In the genomic region with DNA sequence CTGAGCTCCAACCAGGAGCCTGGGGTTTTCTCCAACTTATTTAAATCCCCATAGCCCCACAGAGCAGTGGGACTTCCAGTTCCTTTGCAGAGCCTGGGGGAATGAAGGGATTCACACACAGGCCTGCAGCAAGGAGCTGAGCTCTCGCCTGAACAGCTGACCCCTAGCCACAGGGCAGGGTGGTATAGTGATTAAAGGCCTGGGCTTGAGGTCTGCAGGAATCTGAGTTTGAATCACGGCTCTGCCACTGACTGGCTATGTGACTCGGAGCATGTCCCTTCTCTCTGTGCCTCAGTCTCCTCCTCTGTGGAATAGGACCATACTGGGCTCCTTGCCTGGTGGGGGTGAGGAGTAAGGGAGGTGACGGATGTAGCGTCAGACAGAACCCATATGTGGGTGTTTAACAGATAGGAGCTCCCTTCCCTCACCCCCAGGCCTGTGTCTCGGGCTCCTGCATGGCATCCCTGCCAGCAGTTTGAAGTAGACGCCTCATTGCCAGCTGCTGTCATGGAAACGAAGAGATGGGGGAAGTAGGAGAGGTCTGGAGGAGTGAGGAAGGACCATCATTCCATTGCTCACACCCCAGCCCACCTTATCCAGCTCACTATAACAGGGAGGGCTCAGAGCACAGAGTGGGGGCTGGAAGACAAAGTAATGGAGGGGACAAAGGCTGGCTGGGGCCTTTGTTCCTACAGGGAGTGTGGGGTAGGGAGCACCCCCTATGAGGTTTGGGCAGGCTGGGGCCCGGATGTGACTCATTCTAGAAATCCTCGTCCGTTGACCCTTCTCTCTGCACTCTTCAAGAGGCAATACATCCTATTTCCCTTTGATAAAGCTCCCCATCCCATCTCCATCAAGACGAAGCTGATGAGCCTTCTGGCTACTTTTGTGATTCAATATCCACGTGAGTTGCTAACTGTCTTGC, we compare ENCODE assay signal across 2 cellular contexts.
TF ChIP-seq lines count a peak whose summit lies in the region.

No MANE protein-coding gene starts in this region.

TF ChIP-seq in SK-N-SH treated with all-trans-retinoic acid at 6 μM for 48 hours, 23 proteins besides CTCF, POLR2A, EP300 and RAD21:
- no peak for TF ChIP-seq ZNF565 (CRISPR knock-in tag; conservative IDR thresholded peaks at IDR 0.05; ENCODE audit: low read depth)
- no peak for TF ChIP-seq CSDC2 (CRISPR knock-in tag; IDR thresholded peaks at IDR 0.05)
- TF ChIP-seq OSR1 (CRISPR knock-in tag; IDR thresholded peaks at IDR 0.05), result no peak
- TF ChIP-seq, protein P1, sequence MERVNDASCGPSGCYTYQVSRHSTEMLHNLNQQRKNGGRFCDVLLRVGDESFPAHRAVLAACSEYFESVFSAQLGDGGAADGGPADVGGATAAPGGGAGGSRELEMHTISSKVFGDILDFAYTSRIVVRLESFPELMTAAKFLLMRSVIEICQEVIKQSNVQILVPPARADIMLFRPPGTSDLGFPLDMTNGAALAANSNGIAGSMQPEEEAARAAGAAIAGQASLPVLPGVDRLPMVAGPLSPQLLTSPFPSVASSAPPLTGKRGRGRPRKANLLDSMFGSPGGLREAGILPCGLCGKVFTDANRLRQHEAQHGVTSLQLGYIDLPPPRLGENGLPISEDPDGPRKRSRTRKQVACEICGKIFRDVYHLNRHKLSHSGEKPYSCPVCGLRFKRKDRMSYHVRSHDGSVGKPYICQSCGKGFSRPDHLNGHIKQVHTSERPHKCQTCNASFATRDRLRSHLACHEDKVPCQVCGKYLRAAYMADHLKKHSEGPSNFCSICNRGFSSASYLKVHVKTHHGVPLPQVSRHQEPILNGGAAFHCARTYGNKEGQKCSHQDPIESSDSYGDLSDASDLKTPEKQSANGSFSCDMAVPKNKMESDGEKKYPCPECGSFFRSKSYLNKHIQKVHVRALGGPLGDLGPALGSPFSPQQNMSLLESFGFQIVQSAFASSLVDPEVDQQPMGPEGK (CRISPR knock-in tag; IDR thresholded peaks at IDR 0.05; ENCODE audit: borderline replicate concordance), result no peak
- no peak for TF ChIP-seq ZFP3 (CRISPR knock-in tag; IDR thresholded peaks at IDR 0.05)
- TF ChIP-seq TCF4 (CRISPR knock-in tag; IDR thresholded peaks at IDR 0.05; ENCODE audit: borderline replicate concordance), result no peak
- no peak for TF ChIP-seq TOX (CRISPR knock-in tag; IDR thresholded peaks at IDR 0.05; ENCODE audit: borderline replicate concordance)
- TF ChIP-seq BACH2 (CRISPR knock-in tag; IDR thresholded peaks at IDR 0.05; ENCODE audit: borderline replicate concordance), result no peak
- TF ChIP-seq, protein P2, sequence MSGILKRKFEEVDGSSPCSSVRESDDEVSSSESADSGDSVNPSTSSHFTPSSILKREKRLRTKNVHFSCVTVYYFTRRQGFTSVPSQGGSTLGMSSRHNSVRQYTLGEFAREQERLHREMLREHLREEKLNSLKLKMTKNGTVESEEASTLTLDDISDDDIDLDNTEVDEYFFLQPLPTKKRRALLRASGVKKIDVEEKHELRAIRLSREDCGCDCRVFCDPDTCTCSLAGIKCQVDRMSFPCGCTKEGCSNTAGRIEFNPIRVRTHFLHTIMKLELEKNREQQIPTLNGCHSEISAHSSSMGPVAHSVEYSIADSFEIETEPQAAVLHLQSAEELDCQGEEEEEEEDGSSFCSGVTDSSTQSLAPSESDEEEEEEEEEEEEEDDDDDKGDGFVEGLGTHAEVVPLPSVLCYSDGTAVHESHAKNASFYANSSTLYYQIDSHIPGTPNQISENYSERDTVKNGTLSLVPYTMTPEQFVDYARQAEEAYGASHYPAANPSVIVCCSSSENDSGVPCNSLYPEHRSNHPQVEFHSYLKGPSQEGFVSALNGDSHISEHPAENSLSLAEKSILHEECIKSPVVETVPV (CRISPR knock-in tag; IDR thresholded peaks at IDR 0.05), result no peak
- TF ChIP-seq ZNF8 (CRISPR knock-in tag; IDR thresholded peaks at IDR 0.05), result no peak
- TF ChIP-seq ESRRG (CRISPR knock-in tag; IDR thresholded peaks at IDR 0.05), result no peak
- TF ChIP-seq, protein P3, sequence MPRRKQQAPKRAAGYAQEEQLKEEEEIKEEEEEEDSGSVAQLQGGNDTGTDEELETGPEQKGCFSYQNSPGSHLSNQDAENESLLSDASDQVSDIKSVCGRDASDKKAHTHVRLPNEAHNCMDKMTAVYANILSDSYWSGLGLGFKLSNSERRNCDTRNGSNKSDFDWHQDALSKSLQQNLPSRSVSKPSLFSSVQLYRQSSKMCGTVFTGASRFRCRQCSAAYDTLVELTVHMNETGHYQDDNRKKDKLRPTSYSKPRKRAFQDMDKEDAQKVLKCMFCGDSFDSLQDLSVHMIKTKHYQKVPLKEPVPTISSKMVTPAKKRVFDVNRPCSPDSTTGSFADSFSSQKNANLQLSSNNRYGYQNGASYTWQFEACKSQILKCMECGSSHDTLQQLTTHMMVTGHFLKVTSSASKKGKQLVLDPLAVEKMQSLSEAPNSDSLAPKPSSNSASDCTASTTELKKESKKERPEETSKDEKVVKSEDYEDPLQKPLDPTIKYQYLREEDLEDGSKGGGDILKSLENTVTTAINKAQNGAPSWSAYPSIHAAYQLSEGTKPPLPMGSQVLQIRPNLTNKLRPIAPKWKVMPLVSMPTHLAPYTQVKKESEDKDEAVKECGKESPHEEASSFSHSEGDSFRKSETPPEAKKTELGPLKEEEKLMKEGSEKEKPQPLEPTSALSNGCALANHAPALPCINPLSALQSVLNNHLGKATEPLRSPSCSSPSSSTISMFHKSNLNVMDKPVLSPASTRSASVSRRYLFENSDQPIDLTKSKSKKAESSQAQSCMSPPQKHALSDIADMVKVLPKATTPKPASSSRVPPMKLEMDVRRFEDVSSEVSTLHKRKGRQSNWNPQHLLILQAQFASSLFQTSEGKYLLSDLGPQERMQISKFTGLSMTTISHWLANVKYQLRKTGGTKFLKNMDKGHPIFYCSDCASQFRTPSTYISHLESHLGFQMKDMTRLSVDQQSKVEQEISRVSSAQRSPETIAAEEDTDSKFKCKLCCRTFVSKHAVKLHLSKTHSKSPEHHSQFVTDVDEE (CRISPR knock-in tag; IDR thresholded peaks at IDR 0.05), result no peak
- no peak for TF ChIP-seq ISL1 (CRISPR knock-in tag; IDR thresholded peaks at IDR 0.05)
- no peak for TF ChIP-seq RARB (CRISPR knock-in tag; IDR thresholded peaks at IDR 0.05)
- TF ChIP-seq ZC3H10 (CRISPR knock-in tag; IDR thresholded peaks at IDR 0.05), result no peak
- no peak for TF ChIP-seq ZFP30 (CRISPR knock-in tag; IDR thresholded peaks at IDR 0.05)
- TF ChIP-seq ZNF70 (CRISPR knock-in tag; IDR thresholded peaks at IDR 0.05), result no peak

TF ChIP-seq in endothelial cell of umbilical vein, 7 proteins besides CTCF, POLR2A, EP300 and RAD21:
- TF ChIP-seq, protein P4, sequence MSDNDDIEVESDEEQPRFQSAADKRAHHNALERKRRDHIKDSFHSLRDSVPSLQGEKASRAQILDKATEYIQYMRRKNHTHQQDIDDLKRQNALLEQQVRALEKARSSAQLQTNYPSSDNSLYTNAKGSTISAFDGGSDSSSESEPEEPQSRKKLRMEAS (IDR thresholded peaks at IDR 0.05; ENCODE audit: insufficient read depth, insufficient read length), result no peak
- no peak for TF ChIP-seq POLR2AphosphoS5 (IDR thresholded peaks at IDR 0.05; ENCODE audit: insufficient read depth, low read depth, low read length)
- TF ChIP-seq FOS (IDR thresholded peaks at IDR 0.05; ENCODE audit: borderline replicate concordance, insufficient read depth, low read length), result no peak
- TF ChIP-seq EZH2 (IDR thresholded peaks at IDR 0.05; ENCODE audit: borderline replicate concordance, low read depth, low read length, severe bottlenecking), result no peak
- TF ChIP-seq JUN (IDR thresholded peaks at IDR 0.05; ENCODE audit: borderline replicate concordance, insufficient read depth, insufficient read length, low read depth), result no peak
- no peak for TF ChIP-seq MYC (IDR thresholded peaks at IDR 0.05; ENCODE audit: low read depth, low read length)
- TF ChIP-seq GATA2 (IDR thresholded peaks at IDR 0.05; ENCODE audit: insufficient read depth, insufficient read length, low read depth, low read length), result no peak
